ENCODE assay signal across 15 cellular contexts in the genomic region with DNA sequence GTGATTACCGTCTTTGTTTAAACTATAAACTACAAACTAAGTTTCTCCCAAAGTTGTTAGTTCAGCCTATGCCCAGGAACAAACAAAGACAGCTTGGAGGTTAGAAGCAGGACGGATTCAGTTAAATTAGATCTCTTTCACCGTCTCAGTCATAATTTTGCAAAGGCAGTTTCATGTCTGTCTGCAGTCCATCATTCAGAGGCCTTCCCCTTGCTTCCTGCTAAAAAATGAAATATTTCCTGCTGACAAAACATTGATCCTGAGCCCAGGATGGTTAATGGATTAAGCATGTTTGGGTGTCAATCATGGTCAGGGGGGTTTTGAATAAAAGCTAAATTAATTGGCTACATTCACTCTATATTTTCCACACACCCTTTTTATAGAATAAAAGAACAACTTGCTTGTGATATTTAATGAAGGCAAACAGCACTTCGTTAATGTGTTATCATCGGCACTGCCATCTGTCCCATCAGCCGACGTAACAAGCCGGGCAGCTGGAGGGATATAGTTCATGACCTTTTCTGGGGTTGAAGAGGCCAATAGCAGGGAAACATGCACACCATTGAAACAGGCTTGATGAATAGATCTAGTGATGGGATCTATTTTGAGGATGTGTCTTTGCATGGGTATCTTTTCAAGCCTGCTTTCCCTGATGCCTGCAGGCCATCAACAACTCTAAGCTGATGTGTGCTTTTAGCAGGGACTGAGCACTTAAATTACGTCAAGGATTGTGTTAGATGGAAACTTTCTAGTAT.
DNase-seq lines count a peak whose midpoint lies in the region; ATAC-seq lines count a peak whose summit lies in the region.
"Had no signal": no experiment of that assay in that cellular context is flagged by ENCODE, and none has a peak within 500 bp of the region (broad histone marks: within the 10 kb centered on the region; RNA-seq: fewer than 3 reads in every experiment).

No MANE protein-coding gene starts in this region.

- DNase-seq in NCI-H82 (lab: John Stamatoyannopoulos, UW): peak; percentile 8
- DNase-seq in NCI-H82 treated with DMSO at 0.1 percent for 48 hours (lab: John Stamatoyannopoulos, UW; ENCODE audit: unreplicated experiment): no peak
- DNase-seq in NCI-H2171 treated with DMSO at 0.1 percent for 48 hours (lab: John Stamatoyannopoulos, UW): peak; percentile 76
- peak; percentile 62 for DNase-seq in SHP77 treated with DMSO at 0.1 percent for 48 hours (lab: John Stamatoyannopoulos, UW)
- DNase-seq in DMS153 (lab: John Stamatoyannopoulos, UW): no peak
- DNase-seq in amygdala (lab: John Stamatoyannopoulos, UW): no peak
- no peak for DNase-seq in NCI-H2081 treated with DMSO at 0.1 percent for 48 hours (lab: John Stamatoyannopoulos, UW)
- DNase-seq: 8988T; ACHN; CD4-positive, CD25-positive, alpha-beta regulatory T cell; DMS79 treated with DMSO at 0.1 percent for 48 hours; EL; GOT3 had no signal

- ATAC-seq in GM19023 (IDR thresholded peaks at IDR 0.05; ENCODE audit: unreplicated experiment): no peak
- ATAC-seq: HepG2 had no signal

Comparison
In these comparisons a context has a peak if more than half of its experiments do, and no peak if none do; other contexts are left out.
1. DNase-seq: peak in NCI-H82 (single experiment), NCI-H2171 treated with DMSO at 0.1 percent for 48 hours (single experiment) and SHP77 treated with DMSO at 0.1 percent for 48 hours (single experiment); none in NCI-H82 treated with DMSO at 0.1 percent for 48 hours (single experiment), DMS153 (single experiment), amygdala (0 of 56) and NCI-H2081 treated with DMSO at 0.1 percent for 48 hours (single experiment).